Comparison of ENCODE assay signal across 8 cellular contexts in genomic region chr17:50051082-50051576, GRCh38. TPM values are rescaled to one million over a fixed set of nuclear protein-coding genes. Genes with fewer than 3 reads are reported as not detected.
DNase-seq lines count a peak whose midpoint lies in the region; FAIRE-seq and TF ChIP-seq lines count a peak whose summit lies in the region.

No MANE protein-coding gene starts in this region.

- no peak overlapping the region for H3K9ac ChIP-seq in H1 (replicated peaks in 1 of 4; ENCODE audit: extremely low read depth in 1 of 4, low read depth in 3 of 4, low read length in 3 of 4)

- no peaks in the 10 kb centered on the region for H4K20me1 ChIP-seq in H1 (replicated peaks in 1 of 2; ENCODE audit: control insufficient read depth in 1 of 2, insufficient read depth in 2 of 2, low read length in 2 of 2)

- no peak overlapping the region for H4K5ac ChIP-seq in H1 (ENCODE audit: insufficient read length, low read depth, low read length)

- H3K18ac ChIP-seq in H1 (ENCODE audit: extremely low read depth, low read length): no peak overlapping the region

- peak overlapping the region; percentile 56; the same call in 1 of the 2 replicates for H2BK20ac ChIP-seq in H1 (ENCODE audit: low read length)

- 60% methylated on average over 4 of the region's 4 CpGs; no CpG with 5 or more reads in 1 of the 2 experiments for WGBS in H1 (ENCODE audit: extremely low coverage in 1 of 2, insufficient coverage in 1 of 2, insufficient read length in 1 of 2, insufficient replicate concordance in 2 of 2, low coverage in 1 of 2, low lambda C conversion rate in 2 of 2, missing lambda C conversion rate in 1 of 2), 2 experiments

- H3K27ac ChIP-seq in VCaP: peak overlapping the region; percentile 91
- H3K27ac ChIP-seq in H1 (ENCODE audit: low read depth, low read length): no peak overlapping the region

- H4K8ac ChIP-seq in H1 (ENCODE audit: extremely low read depth, insufficient read depth, low read length): no peak overlapping the region; the same call in 1 of the 2 replicates

- no peak for TF ChIP-seq EP300 in H1 (IDR thresholded peaks at IDR 0.05; ENCODE audit: borderline replicate concordance in 1 of 2, low read depth in 2 of 2, low read length in 2 of 2)

- TF ChIP-seq POLR2A in H1 (IDR thresholded peaks at IDR 0.05; ENCODE audit: control extremely low read depth in 1 of 2, low read depth in 2 of 2, low read length in 2 of 2): no peak

- TF ChIP-seq CTCF in VCaP (conservative IDR thresholded peaks at IDR 0.05): no peak
- TF ChIP-seq CTCF in H1 (IDR thresholded peaks at IDR 0.05; ENCODE audit: control extremely low read depth in 1 of 3, insufficient read depth in 1 of 3, low read depth in 1 of 3, low read length in 3 of 3): no peak

- no peak overlapping the region for H3K4me2 ChIP-seq in H1 (ENCODE audit: insufficient read depth in 1 of 2, low read depth in 2 of 2, low read length in 2 of 2)

- H3K23ac ChIP-seq in H1 (ENCODE audit: insufficient read length): no peak overlapping the region

- no peaks in the 10 kb centered on the region for H3K36me3 ChIP-seq in H1 (ENCODE audit: control insufficient read depth in 2 of 4, insufficient read depth in 4 of 4, low read length in 3 of 4)

- no peaks in the 10 kb centered on the region for H3K27me3 ChIP-seq in H1 (replicated peaks in 1 of 4; ENCODE audit: control insufficient read depth in 3 of 4, extremely low read depth in 1 of 4, insufficient read depth in 3 of 4, low read length in 3 of 4)

- FAIRE-seq in H1 (lab: Jason Lieb, UNC): no peak

- peak overlapping the region; percentile 75; the same call in 1 of the 2 replicates for H2BK15ac ChIP-seq in H1 (ENCODE audit: low read length)

- no peak overlapping the region for H2BK120ac ChIP-seq in H1 (replicated peaks; ENCODE audit: low read depth, low read length)

- H2BK12ac ChIP-seq in H1 (ENCODE audit: low read depth, low read length): peak overlapping the region; percentile 82

- CTCF ChIA-PET in H1 (lab: Charles Lee; ENCODE audit: partially characterized antibody): interaction anchor here (3.0 to 14.6 kb wide), 3 partner anchors 15 to 25 kb away, joined by 13 to 169 read pairs (median 103); no protein-coding TSS in a partner anchor

- H3K4me3 ChIP-seq in H1 (ENCODE audit: extremely low read depth in 1 of 4, insufficient read depth in 2 of 4, low read depth in 3 of 4, low read length in 4 of 4): no peak overlapping the region

- H3K23me2 ChIP-seq in H1 (ENCODE audit: low read depth, low read length): peaks cover 7% of the 10 kb centered on the region

- H3K4ac ChIP-seq in H1 (replicated peaks; ENCODE audit: insufficient read length, low read depth, low read length): peak overlapping the region; percentile 6

- no peak overlapping the region for H3K56ac ChIP-seq in H1 (replicated peaks; ENCODE audit: insufficient read length, low read depth, low read length)

- H2AFZ ChIP-seq in H1 (ENCODE audit: low read length): peak overlapping the region; percentile 4; the same call in 1 of the 2 replicates

- POLR2A ChIA-PET in H1 (lab: Charles Lee; ENCODE audit: partially characterized antibody): no interaction called here

- H3K9me3 ChIP-seq in H1 (ENCODE audit: insufficient read depth in 2 of 2, low read depth in 1 of 2, low read length in 1 of 2): no peaks in the 10 kb centered on the region

- H2BK5ac ChIP-seq in H1 (ENCODE audit: low read depth, low read length): peak overlapping the region; percentile 63; the same call in 1 of the 2 replicates

- no peak overlapping the region for H3K14ac ChIP-seq in H1 (ENCODE audit: insufficient read length)

- no peak for TF ChIP-seq RAD21 in H1 (IDR thresholded peaks at IDR 0.05 in 1 of 2, conservative IDR thresholded peaks at IDR 0.05 in 1 of 2; ENCODE audit: low read depth in 2 of 2, low read length in 2 of 2)

- no peaks in the 10 kb centered on the region for H3K79me2 ChIP-seq in H1 (ENCODE audit: control insufficient read depth in 1 of 2, insufficient read depth in 2 of 2, low read length in 2 of 2)

- peak overlapping the region; percentile 63 for H4K91ac ChIP-seq in H1 (replicated peaks; ENCODE audit: insufficient read length, low read length)

- H3K79me1 ChIP-seq in H1 (ENCODE audit: low read depth, low read length): no peaks in the 10 kb centered on the region

- H2AK5ac ChIP-seq in H1 (ENCODE audit: low read depth, low read length): no peak overlapping the region; the same call in 1 of the 2 replicates

- H3K4me1 ChIP-seq in H1 (replicated peaks in 1 of 4; ENCODE audit: control insufficient read depth in 3 of 4, insufficient read depth in 4 of 4, low read length in 3 of 4): peaks cover 9 to 19% (median 15%) of the 10 kb centered on the region in 4 experiments

- DNase-seq in NCI-H2196 (lab: John Stamatoyannopoulos, UW; ENCODE audit: unreplicated experiment): peak; percentile 26
- no peak for DNase-seq in NCI-H2196 treated with DMSO at 0.1 percent for 48 hours (lab: John Stamatoyannopoulos, UW; ENCODE audit: unreplicated experiment)
- no peak for DNase-seq in H1 (ENCODE audit: low read depth in 1 of 2, low spot score in 2 of 2)
- DNase-seq in stimulated activated CD4-positive, alpha-beta T cell treated with anti-CD3 and anti-CD28 coated beads, Interleukin-2, amount 100 ng/mL, for 48 hours: peak; percentile 62 to 66
- no peak for DNase-seq in COR-L47 (lab: John Stamatoyannopoulos, UW)
- no peak for DNase-seq in NCI-H2171 (lab: John Stamatoyannopoulos, UW)
- no peak for DNase-seq in anterior cingulate cortex (lab: John Stamatoyannopoulos, UW)

TF ChIP-seq in H1, 55 proteins besides CTCF, POLR2A, EP300 and RAD21 (continues in another document):
- TF ChIP-seq SRF (IDR thresholded peaks at IDR 0.05; ENCODE audit: low read depth, low read length) (no peak), RBBP5 (IDR thresholded peaks at IDR 0.05; ENCODE audit: borderline replicate concordance, low read depth, low read length) (no peak), GABPA (IDR thresholded peaks at IDR 0.05; ENCODE audit: borderline replicate concordance, insufficient read depth, low read length) (no peak), MAX (IDR thresholded peaks at IDR 0.05) (peak; percentile 55; the same call in 1 of the 2 replicates), RXRA (IDR thresholded peaks at IDR 0.05; ENCODE audit: insufficient read depth, low read depth, low read length) (no peak), JUND (IDR thresholded peaks at IDR 0.05; ENCODE audit: low read length) (peak; percentile 69), SAP30 (IDR thresholded peaks at IDR 0.05; ENCODE audit: insufficient read depth, insufficient replicate concordance, low read length) (no peak), ATF3 (IDR thresholded peaks at IDR 0.05; ENCODE audit: insufficient read depth, low read depth, low read length) (no peak), ATF2 (IDR thresholded peaks at IDR 0.05; ENCODE audit: low read length) (no peak), TCF12 (IDR thresholded peaks at IDR 0.05; ENCODE audit: low read depth, low read length) (no peak)

RNA-seq across cellular contexts. Expression of gene ITGA3, which starts 4.8 kb away (rescaled TPM):
- total RNA-seq in H1 (2021; fragmentation: NEBNext Ultra II Directional; extraction: Animal tissue kit (Norgen Biotek cat#: 25700)): 21.7 and 24.2 TPM in 2 replicates
- polyA plus RNA-seq in H1 (2011; rRNA removed): 24.0 and 34.4 TPM in 2 replicates
- 23.6 TPM for polyA plus RNA-seq in H1 (2011; cell fraction: cytosol; rRNA removed)
- 46.6 TPM for polyA plus RNA-seq in H1 (2011; cell fraction: nucleus; rRNA removed)
- 22.1 to 30.6 TPM (median 25.9 TPM) in 4 replicates for polyA plus RNA-seq in H1 (2012, experiment 1 of 2)
- polyA plus RNA-seq in H1 (2012, experiment 2 of 2): 18.4 TPM
- 35.2 TPM for polyA plus RNA-seq in H1 (2013, experiment 1 of 2)
- 29.2 TPM for polyA plus RNA-seq in H1 (2013, experiment 2 of 2)
- 24.6 and 29.1 TPM in 2 replicates for polyA minus RNA-seq in H1 (2011; rRNA and poly(A)+ RNA removed)
- polyA minus RNA-seq in H1 (2011; cell fraction: cytosol; rRNA and poly(A)+ RNA removed): 32.7 TPM
- polyA minus RNA-seq in H1 (2011; cell fraction: nucleus; rRNA and poly(A)+ RNA removed): 31.4 TPM

RNA-seq across cellular contexts. Expression of gene PDK2, which starts 44.0 kb away (rescaled TPM):
- total RNA-seq in H1 (2021; fragmentation: NEBNext Ultra II Directional; extraction: Animal tissue kit (Norgen Biotek cat#: 25700)): 17.8 and 18.3 TPM in 2 replicates
- polyA plus RNA-seq in H1 (2011; rRNA removed): 121 and 154 TPM in 2 replicates
- polyA plus RNA-seq in H1 (2011; cell fraction: cytosol; rRNA removed): 49.3 TPM
- polyA plus RNA-seq in H1 (2011; cell fraction: nucleus; rRNA removed): 74.7 TPM
- 14.5 to 28.8 TPM (median 21.8 TPM) in 4 replicates for polyA plus RNA-seq in H1 (2012, experiment 1 of 2)
- polyA plus RNA-seq in H1 (2012, experiment 2 of 2): 16.0 TPM
- polyA plus RNA-seq in H1 (2013, experiment 1 of 2): 17.4 TPM
- 17.7 TPM for polyA plus RNA-seq in H1 (2013, experiment 2 of 2)
- polyA minus RNA-seq in H1 (2011; rRNA and poly(A)+ RNA removed): 63.4 and 70.8 TPM in 2 replicates
- 22.0 TPM for polyA minus RNA-seq in H1 (2011; cell fraction: cytosol; rRNA and poly(A)+ RNA removed)
- polyA minus RNA-seq in H1 (2011; cell fraction: nucleus; rRNA and poly(A)+ RNA removed): 45.0 TPM

RNA-seq across cellular contexts. Expression of gene DLX3, which starts 56.1 kb away (rescaled TPM):
- total RNA-seq in H1 (2021; fragmentation: NEBNext Ultra II Directional; extraction: Animal tissue kit (Norgen Biotek cat#: 25700)): 0.15 TPM in 1 of 2 replicates, not detected in the other
- polyA plus RNA-seq in H1 (2011; rRNA removed): 0.06 and 0.20 TPM in 2 replicates
- polyA plus RNA-seq in H1 (2011; cell fraction: cytosol; rRNA removed): 0.12 TPM
- 0.29 TPM for polyA plus RNA-seq in H1 (2011; cell fraction: nucleus; rRNA removed)
- polyA plus RNA-seq in H1 (2012, experiment 1 of 2): 0.15 to 0.25 TPM (median 0.25 TPM) in 3 of 4 replicates, not detected in the other
- polyA plus RNA-seq in H1 (2012, experiment 2 of 2): 0.35 TPM
- 0.12 TPM for polyA plus RNA-seq in H1 (2013, experiment 1 of 2)
- 0.17 TPM for polyA plus RNA-seq in H1 (2013, experiment 2 of 2)
- polyA minus RNA-seq in H1 (2011; rRNA and poly(A)+ RNA removed): 0.09 and 0.10 TPM in 2 replicates
- polyA minus RNA-seq in H1 (2011; cell fraction: cytosol; rRNA and poly(A)+ RNA removed): not detected
- 1.3 TPM for polyA minus RNA-seq in H1 (2011; cell fraction: nucleus; rRNA and poly(A)+ RNA removed)

Comparison
In these comparisons a context has a peak if more than half of its experiments do, and no peak if none do; other contexts are left out.
1. DNase-seq: peak in NCI-H2196 (single experiment) and stimulated activated CD4-positive, alpha-beta T cell treated with anti-CD3 and anti-CD28 coated beads, Interleukin-2, amount 100 ng/mL, for 48 hours (2 of 2); none in NCI-H2196 treated with DMSO at 0.1 percent for 48 hours (single experiment), H1 (0 of 2), COR-L47 (single experiment), NCI-H2171 (single experiment) and anterior cingulate cortex (0 of 58).